ENCODE assay signal across 1 cellular context in the genomic region with DNA sequence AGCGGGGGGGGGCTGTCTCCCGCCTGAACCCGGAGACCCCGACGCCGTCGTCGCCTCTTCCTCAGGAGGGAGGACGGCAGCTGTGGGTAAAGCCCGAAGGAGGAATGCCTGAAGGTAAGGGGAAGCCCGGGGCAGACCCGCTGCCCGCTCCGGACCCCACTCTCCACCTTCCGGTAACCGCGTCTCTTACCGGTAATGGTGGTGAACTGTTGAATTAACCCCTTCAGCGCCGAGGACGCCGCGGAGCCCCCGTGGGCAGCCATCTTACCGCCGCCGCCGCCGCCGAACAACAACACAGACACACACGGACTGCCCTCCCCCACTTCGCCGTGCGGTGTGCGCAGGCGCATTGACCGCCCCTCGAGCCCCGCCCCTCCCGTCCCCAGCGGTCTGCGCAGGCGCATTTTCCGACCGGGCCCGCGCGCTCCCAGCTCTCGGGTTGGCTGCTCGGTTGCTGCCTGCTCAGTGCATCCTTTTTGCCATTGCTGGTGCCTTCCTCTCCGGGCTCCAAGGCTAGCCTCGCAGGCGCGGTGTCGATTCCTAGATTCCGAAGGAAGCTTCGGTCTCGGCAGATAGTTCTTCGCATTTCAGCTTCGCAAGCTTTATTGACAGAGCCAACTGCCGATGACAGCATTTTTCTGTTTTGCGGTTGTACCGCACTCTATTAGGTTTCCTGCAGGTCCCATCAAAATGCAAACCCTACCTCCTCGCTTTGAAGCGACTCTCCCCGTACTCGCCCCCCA.
TF ChIP-seq lines count a peak whose summit lies in the region.

A gene with protein sequence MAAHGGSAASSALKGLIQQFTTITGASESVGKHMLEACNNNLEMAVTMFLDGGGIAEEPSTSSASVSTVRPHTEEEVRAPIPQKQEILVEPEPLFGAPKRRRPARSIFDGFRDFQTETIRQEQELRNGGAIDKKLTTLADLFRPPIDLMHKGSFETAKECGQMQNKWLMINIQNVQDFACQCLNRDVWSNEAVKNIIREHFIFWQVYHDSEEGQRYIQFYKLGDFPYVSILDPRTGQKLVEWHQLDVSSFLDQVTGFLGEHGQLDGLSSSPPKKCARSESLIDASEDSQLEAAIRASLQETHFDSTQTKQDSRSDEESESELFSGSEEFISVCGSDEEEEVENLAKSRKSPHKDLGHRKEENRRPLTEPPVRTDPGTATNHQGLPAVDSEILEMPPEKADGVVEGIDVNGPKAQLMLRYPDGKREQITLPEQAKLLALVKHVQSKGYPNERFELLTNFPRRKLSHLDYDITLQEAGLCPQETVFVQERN (minus strand): TSS at position 291 of the 743 bp plus-strand sequence. CDS start 28 bp downstream, at position 263.

TF ChIP-seq in WTC11, 78 proteins besides CTCF, POLR2A, EP300 and RAD21 (continued from another document and continues in another):
- TF ChIP-seq, protein P1, sequence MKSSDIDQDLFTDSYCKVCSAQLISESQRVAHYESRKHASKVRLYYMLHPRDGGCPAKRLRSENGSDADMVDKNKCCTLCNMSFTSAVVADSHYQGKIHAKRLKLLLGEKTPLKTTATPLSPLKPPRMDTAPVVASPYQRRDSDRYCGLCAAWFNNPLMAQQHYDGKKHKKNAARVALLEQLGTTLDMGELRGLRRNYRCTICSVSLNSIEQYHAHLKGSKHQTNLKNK (CRISPR knock-in tag; IDR thresholded peaks at IDR 0.05), result no peak
- TF ChIP-seq HMGA2 (CRISPR knock-in tag; IDR thresholded peaks at IDR 0.05) (no peak), SMAD4 (CRISPR knock-in tag; IDR thresholded peaks at IDR 0.05) (no peak), CBFB (CRISPR knock-in tag; IDR thresholded peaks at IDR 0.05; ENCODE audit: low read depth) (no peak), NFYB (CRISPR knock-in tag; conservative IDR thresholded peaks at IDR 0.05; ENCODE audit: low read depth) (no peak), NFATC4 (CRISPR knock-in tag; IDR thresholded peaks at IDR 0.05) (no peak), RORB (CRISPR knock-in tag; IDR thresholded peaks at IDR 0.05) (no peak), CREB1 (CRISPR knock-in tag; IDR thresholded peaks at IDR 0.05) (0 out of 2 replicates have a peak, but pooled peaks have one; percentile 25), JAZF1 (CRISPR knock-in tag; IDR thresholded peaks at IDR 0.05) (no peak), ATF1 (CRISPR knock-in tag; IDR thresholded peaks at IDR 0.05) (no peak), TP53 (CRISPR knock-in tag; IDR thresholded peaks at IDR 0.05) (no peak), ZNF263 (CRISPR knock-in tag; IDR thresholded peaks at IDR 0.05; ENCODE audit: low read depth) (no peak), ZNF396 (CRISPR knock-in tag; IDR thresholded peaks at IDR 0.05; ENCODE audit: borderline replicate concordance) (no peak), NFE2L1 (CRISPR knock-in tag; IDR thresholded peaks at IDR 0.05) (peak; percentile 54; the same call in 1 of the 2 replicates), KAT7 (CRISPR knock-in tag; IDR thresholded peaks at IDR 0.05; ENCODE audit: borderline replicate concordance) (no peak; the same call in 1 of the 2 replicates), GABPB1 (CRISPR knock-in tag; IDR thresholded peaks at IDR 0.05) (peak; percentile 50), FOXP1 (CRISPR knock-in tag; IDR thresholded peaks at IDR 0.05; ENCODE audit: borderline replicate concordance) (peak; percentile 89; the same call in 1 of the 2 replicates), GTF2I (CRISPR knock-in tag; conservative IDR thresholded peaks at IDR 0.05) (no peak), IRF2 (CRISPR knock-in tag; IDR thresholded peaks at IDR 0.05; ENCODE audit: borderline replicate concordance, low read depth) (no peak), ETV6 (CRISPR knock-in tag; IDR thresholded peaks at IDR 0.05) (no peak), OVOL2 (CRISPR knock-in tag; IDR thresholded peaks at IDR 0.05; ENCODE audit: borderline replicate concordance) (no peak), NR2C2 (CRISPR knock-in tag; IDR thresholded peaks at IDR 0.05) (no peak)
- TF ChIP-seq, protein P2, sequence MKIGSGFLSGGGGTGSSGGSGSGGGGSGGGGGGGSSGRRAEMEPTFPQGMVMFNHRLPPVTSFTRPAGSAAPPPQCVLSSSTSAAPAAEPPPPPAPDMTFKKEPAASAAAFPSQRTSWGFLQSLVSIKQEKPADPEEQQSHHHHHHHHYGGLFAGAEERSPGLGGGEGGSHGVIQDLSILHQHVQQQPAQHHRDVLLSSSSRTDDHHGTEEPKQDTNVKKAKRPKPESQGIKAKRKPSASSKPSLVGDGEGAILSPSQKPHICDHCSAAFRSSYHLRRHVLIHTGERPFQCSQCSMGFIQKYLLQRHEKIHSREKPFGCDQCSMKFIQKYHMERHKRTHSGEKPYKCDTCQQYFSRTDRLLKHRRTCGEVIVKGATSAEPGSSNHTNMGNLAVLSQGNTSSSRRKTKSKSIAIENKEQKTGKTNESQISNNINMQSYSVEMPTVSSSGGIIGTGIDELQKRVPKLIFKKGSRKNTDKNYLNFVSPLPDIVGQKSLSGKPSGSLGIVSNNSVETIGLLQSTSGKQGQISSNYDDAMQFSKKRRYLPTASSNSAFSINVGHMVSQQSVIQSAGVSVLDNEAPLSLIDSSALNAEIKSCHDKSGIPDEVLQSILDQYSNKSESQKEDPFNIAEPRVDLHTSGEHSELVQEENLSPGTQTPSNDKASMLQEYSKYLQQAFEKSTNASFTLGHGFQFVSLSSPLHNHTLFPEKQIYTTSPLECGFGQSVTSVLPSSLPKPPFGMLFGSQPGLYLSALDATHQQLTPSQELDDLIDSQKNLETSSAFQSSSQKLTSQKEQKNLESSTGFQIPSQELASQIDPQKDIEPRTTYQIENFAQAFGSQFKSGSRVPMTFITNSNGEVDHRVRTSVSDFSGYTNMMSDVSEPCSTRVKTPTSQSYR (CRISPR knock-in tag; IDR thresholded peaks at IDR 0.05), result peak; percentile 65; the same call in 1 of the 2 replicates
- TF ChIP-seq, protein P3, sequence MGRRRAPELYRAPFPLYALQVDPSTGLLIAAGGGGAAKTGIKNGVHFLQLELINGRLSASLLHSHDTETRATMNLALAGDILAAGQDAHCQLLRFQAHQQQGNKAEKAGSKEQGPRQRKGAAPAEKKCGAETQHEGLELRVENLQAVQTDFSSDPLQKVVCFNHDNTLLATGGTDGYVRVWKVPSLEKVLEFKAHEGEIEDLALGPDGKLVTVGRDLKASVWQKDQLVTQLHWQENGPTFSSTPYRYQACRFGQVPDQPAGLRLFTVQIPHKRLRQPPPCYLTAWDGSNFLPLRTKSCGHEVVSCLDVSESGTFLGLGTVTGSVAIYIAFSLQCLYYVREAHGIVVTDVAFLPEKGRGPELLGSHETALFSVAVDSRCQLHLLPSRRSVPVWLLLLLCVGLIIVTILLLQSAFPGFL (CRISPR knock-in tag; IDR thresholded peaks at IDR 0.05; ENCODE audit: borderline replicate concordance), result no peak
- TF ChIP-seq, protein P4, sequence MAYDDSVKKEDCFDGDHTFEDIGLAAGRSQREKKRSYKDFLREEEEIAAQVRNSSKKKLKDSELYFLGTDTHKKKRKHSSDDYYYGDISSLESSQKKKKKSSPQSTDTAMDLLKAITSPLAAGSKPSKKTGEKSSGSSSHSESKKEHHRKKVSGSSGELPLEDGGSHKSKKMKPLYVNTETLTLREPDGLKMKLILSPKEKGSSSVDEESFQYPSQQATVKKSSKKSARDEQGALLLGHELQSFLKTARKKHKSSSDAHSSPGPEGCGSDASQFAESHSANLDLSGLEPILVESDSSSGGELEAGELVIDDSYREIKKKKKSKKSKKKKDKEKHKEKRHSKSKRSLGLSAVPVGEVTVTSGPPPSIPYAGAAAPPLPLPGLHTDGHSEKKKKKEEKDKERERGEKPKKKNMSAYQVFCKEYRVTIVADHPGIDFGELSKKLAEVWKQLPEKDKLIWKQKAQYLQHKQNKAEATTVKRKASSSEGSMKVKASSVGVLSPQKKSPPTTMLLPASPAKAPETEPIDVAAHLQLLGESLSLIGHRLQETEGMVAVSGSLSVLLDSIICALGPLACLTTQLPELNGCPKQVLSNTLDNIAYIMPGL (CRISPR knock-in tag; IDR thresholded peaks at IDR 0.05), result peak; percentile 86
- TF ChIP-seq, protein P5, sequence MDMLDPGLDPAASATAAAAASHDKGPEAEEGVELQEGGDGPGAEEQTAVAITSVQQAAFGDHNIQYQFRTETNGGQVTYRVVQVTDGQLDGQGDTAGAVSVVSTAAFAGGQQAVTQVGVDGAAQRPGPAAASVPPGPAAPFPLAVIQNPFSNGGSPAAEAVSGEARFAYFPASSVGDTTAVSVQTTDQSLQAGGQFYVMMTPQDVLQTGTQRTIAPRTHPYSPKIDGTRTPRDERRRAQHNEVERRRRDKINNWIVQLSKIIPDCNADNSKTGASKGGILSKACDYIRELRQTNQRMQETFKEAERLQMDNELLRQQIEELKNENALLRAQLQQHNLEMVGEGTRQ (CRISPR knock-in tag; IDR thresholded peaks at IDR 0.05), result no peak
- TF ChIP-seq, protein P6, sequence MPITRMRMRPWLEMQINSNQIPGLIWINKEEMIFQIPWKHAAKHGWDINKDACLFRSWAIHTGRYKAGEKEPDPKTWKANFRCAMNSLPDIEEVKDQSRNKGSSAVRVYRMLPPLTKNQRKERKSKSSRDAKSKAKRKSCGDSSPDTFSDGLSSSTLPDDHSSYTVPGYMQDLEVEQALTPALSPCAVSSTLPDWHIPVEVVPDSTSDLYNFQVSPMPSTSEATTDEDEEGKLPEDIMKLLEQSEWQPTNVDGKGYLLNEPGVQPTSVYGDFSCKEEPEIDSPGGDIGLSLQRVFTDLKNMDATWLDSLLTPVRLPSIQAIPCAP (CRISPR knock-in tag; IDR thresholded peaks at IDR 0.05), result no peak
- TF ChIP-seq, protein P7, sequence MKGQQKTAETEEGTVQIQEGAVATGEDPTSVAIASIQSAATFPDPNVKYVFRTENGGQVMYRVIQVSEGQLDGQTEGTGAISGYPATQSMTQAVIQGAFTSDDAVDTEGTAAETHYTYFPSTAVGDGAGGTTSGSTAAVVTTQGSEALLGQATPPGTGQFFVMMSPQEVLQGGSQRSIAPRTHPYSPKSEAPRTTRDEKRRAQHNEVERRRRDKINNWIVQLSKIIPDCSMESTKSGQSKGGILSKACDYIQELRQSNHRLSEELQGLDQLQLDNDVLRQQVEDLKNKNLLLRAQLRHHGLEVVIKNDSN (CRISPR knock-in tag; IDR thresholded peaks at IDR 0.05), result no peak; the same call in 1 of the 2 replicates
- TF ChIP-seq, protein P8, sequence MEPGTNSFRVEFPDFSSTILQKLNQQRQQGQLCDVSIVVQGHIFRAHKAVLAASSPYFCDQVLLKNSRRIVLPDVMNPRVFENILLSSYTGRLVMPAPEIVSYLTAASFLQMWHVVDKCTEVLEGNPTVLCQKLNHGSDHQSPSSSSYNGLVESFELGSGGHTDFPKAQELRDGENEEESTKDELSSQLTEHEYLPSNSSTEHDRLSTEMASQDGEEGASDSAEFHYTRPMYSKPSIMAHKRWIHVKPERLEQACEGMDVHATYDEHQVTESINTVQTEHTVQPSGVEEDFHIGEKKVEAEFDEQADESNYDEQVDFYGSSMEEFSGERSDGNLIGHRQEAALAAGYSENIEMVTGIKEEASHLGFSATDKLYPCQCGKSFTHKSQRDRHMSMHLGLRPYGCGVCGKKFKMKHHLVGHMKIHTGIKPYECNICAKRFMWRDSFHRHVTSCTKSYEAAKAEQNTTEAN (CRISPR knock-in tag; IDR thresholded peaks at IDR 0.05), result no peak; the same call in 1 of the 2 replicates
- TF ChIP-seq, protein P9, sequence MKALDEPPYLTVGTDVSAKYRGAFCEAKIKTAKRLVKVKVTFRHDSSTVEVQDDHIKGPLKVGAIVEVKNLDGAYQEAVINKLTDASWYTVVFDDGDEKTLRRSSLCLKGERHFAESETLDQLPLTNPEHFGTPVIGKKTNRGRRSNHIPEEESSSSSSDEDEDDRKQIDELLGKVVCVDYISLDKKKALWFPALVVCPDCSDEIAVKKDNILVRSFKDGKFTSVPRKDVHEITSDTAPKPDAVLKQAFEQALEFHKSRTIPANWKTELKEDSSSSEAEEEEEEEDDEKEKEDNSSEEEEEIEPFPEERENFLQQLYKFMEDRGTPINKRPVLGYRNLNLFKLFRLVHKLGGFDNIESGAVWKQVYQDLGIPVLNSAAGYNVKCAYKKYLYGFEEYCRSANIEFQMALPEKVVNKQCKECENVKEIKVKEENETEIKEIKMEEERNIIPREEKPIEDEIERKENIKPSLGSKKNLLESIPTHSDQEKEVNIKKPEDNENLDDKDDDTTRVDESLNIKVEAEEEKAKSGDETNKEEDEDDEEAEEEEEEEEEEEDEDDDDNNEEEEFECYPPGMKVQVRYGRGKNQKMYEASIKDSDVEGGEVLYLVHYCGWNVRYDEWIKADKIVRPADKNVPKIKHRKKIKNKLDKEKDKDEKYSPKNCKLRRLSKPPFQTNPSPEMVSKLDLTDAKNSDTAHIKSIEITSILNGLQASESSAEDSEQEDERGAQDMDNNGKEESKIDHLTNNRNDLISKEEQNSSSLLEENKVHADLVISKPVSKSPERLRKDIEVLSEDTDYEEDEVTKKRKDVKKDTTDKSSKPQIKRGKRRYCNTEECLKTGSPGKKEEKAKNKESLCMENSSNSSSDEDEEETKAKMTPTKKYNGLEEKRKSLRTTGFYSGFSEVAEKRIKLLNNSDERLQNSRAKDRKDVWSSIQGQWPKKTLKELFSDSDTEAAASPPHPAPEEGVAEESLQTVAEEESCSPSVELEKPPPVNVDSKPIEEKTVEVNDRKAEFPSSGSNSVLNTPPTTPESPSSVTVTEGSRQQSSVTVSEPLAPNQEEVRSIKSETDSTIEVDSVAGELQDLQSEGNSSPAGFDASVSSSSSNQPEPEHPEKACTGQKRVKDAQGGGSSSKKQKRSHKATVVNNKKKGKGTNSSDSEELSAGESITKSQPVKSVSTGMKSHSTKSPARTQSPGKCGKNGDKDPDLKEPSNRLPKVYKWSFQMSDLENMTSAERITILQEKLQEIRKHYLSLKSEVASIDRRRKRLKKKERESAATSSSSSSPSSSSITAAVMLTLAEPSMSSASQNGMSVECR (CRISPR knock-in tag; IDR thresholded peaks at IDR 0.05; ENCODE audit: borderline replicate concordance), result peak; percentile 66; the same call in 1 of the 2 replicates
- TF ChIP-seq, protein P10, sequence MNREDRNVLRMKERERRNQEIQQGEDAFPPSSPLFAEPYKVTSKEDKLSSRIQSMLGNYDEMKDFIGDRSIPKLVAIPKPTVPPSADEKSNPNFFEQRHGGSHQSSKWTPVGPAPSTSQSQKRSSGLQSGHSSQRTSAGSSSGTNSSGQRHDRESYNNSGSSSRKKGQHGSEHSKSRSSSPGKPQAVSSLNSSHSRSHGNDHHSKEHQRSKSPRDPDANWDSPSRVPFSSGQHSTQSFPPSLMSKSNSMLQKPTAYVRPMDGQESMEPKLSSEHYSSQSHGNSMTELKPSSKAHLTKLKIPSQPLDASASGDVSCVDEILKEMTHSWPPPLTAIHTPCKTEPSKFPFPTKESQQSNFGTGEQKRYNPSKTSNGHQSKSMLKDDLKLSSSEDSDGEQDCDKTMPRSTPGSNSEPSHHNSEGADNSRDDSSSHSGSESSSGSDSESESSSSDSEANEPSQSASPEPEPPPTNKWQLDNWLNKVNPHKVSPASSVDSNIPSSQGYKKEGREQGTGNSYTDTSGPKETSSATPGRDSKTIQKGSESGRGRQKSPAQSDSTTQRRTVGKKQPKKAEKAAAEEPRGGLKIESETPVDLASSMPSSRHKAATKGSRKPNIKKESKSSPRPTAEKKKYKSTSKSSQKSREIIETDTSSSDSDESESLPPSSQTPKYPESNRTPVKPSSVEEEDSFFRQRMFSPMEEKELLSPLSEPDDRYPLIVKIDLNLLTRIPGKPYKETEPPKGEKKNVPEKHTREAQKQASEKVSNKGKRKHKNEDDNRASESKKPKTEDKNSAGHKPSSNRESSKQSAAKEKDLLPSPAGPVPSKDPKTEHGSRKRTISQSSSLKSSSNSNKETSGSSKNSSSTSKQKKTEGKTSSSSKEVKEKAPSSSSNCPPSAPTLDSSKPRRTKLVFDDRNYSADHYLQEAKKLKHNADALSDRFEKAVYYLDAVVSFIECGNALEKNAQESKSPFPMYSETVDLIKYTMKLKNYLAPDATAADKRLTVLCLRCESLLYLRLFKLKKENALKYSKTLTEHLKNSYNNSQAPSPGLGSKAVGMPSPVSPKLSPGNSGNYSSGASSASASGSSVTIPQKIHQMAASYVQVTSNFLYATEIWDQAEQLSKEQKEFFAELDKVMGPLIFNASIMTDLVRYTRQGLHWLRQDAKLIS (CRISPR knock-in tag; IDR thresholded peaks at IDR 0.05; ENCODE audit: borderline replicate concordance), result 0 out of 2 replicates have a peak, but pooled peaks have one; percentile 29
